ENCODE assay signal across 8 cellular contexts in the genomic region with DNA sequence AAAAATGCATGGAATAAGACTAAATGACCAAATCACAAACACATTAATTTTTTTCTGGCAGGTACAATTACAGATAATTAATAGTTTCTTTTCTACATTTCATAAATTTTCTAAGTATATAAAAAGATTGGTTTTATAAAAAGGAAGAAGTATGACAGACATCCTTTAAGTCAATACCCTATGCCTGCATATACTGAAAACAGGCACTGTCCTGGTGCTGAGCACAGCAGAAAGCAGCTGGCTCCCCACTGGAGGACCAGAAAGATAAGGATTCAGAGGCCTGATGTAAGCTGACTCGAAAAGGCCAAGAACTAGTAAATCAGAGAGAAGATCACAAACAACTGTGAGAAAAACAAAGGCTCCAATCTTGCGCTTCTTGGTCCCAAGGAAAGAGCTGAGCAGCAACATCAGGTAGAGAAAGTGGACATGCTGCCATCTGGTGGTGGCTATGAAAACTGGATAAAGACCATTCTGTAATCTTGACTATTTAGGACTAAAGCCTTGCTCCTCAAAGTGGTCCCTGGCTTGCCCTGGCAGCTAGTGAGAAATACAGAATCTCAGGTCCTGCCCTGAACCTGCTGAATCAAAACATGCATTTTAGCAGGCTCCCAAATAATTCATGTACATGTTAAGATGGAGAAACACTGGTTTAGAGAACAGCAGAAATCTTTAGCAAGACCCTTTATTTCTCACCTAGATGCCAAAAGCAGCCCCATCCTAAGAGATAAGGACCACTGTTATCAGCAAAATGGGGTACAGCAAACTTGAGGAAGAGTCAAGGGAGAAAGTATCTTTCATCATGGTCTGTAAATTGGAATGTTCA.
DNase-seq lines count a peak whose midpoint lies in the region; ATAC-seq lines count a peak whose summit lies in the region.

No MANE protein-coding gene starts in this region.

- H2BK120ac ChIP-seq in mesenchymal stem cell (ENCODE audit: low read depth, low read length): no peak overlapping the region

- H3K18ac ChIP-seq in mesenchymal stem cell (ENCODE audit: low read depth in 1 of 2, low read length in 2 of 2): no peak overlapping the region

- no peak overlapping the region for H2BK5ac ChIP-seq in mesenchymal stem cell (ENCODE audit: low read depth, low read length, poor library complexity, severe bottlenecking)

- peaks cover 0 to 47% of the 10 kb centered on the region in 2 experiments for H3K36me3 ChIP-seq in mesenchymal stem cell (ENCODE audit: control insufficient read depth in 1 of 2, insufficient read depth in 2 of 2, low read depth in 1 of 2, low read length in 2 of 2)

- no peak overlapping the region for H3K4me3 Mint-ChIP-seq in stimulated activated memory B cell treated with anti-CD40 and anti-IgM and Interleukin-4, amounts not matched to agents 10 μg/mL and 1 μg/mL and 100 μg/mL, for 72 hours

- H3K4me1 ChIP-seq in mesenchymal stem cell (ENCODE audit: control insufficient read depth, insufficient read depth, low read depth, low read length): peaks cover 1% of the 10 kb centered on the region

- ATAC-seq in GM19023 (IDR thresholded peaks at IDR 0.05; ENCODE audit: unreplicated experiment): peak; percentile 93
- peak; percentile 89 for ATAC-seq in HG03139 (IDR thresholded peaks at IDR 0.05; ENCODE audit: unreplicated experiment)
- ATAC-seq in stimulated activated memory B cell treated with anti-CD40 and anti-IgM and Interleukin-4, amounts not matched to agents 10 μg/mL and 1 μg/mL and 100 μg/mL, for 72 hours: peak; percentile 79

- no peak overlapping the region for H3K9ac ChIP-seq in mesenchymal stem cell (ENCODE audit: low read length)

- H3K27ac ChIP-seq in mesenchymal stem cell (ENCODE audit: low read length, poor library complexity, severe bottlenecking): no peak overlapping the region

- H3K4me3 ChIP-seq in mesenchymal stem cell (ENCODE audit: insufficient read depth in 1 of 2, low read depth in 1 of 2, low read length in 2 of 2): no peak overlapping the region

- no peak overlapping the region for H3K23ac ChIP-seq in mesenchymal stem cell (ENCODE audit: low read length in 2 of 2)

- H3K9me3 ChIP-seq in mesenchymal stem cell (ENCODE audit: control insufficient read depth, low read length): no peaks in the 10 kb centered on the region

- no peaks in the 10 kb centered on the region for H3K9me3 Mint-ChIP-seq in stimulated activated memory B cell treated with anti-CD40 and anti-IgM and Interleukin-4, amounts not matched to agents 10 μg/mL and 1 μg/mL and 100 μg/mL, for 72 hours

- no peak overlapping the region for H2BK12ac ChIP-seq in mesenchymal stem cell (ENCODE audit: low read length in 2 of 2)

- DNase-seq in CD1c-positive myeloid dendritic cell (ENCODE audit: extremely low spot score): peak; percentile 68
- DNase-seq in NCI-H446 treated with DMSO at 0.1 percent for 48 hours (lab: John Stamatoyannopoulos, UW): peak; percentile 3
- DNase-seq in activated CD4-positive, alpha-beta T cell treated with anti-CD3 and anti-CD28 coated beads, Interleukin-2, amount 50 U/mL, for 1 hour: peak; percentile 41
- DNase-seq in effector CD8-positive, alpha-beta T cell (lab: John Stamatoyannopoulos, UW): peak; percentile 13
- DNase-seq in mesenchymal stem cell: peak; percentile 71

- no peaks in the 10 kb centered on the region for H3K27me3 ChIP-seq in mesenchymal stem cell (ENCODE audit: control insufficient read depth in 1 of 2, insufficient read depth in 1 of 2, low read length in 2 of 2)

- no peak overlapping the region for H2AK5ac ChIP-seq in mesenchymal stem cell (ENCODE audit: low read length, severe bottlenecking)

- H2BK15ac ChIP-seq in mesenchymal stem cell (ENCODE audit: low read depth, poor library complexity, severe bottlenecking): no peak overlapping the region

- H2AFZ ChIP-seq in mesenchymal stem cell (ENCODE audit: low read depth, low read length): no peak overlapping the region

- no peak overlapping the region for H3K27ac Mint-ChIP-seq in stimulated activated memory B cell treated with anti-CD40 and anti-IgM and Interleukin-4, amounts not matched to agents 10 μg/mL and 1 μg/mL and 100 μg/mL, for 72 hours

- 19% methylated on average over 2 of the region's 2 CpGs for WGBS in mesenchymal stem cell

- H3K36me3 Mint-ChIP-seq in stimulated activated memory B cell treated with anti-CD40 and anti-IgM and Interleukin-4, amounts not matched to agents 10 μg/mL and 1 μg/mL and 100 μg/mL, for 72 hours: peaks cover 39% of the 10 kb centered on the region

- H3K4me2 ChIP-seq in mesenchymal stem cell (ENCODE audit: low read length, poor library complexity, severe bottlenecking): no peak overlapping the region

- no peak overlapping the region for H4K91ac ChIP-seq in mesenchymal stem cell (ENCODE audit: low read length)

- H3K4me1 Mint-ChIP-seq in stimulated activated memory B cell treated with anti-CD40 and anti-IgM and Interleukin-4, amounts not matched to agents 10 μg/mL and 1 μg/mL and 100 μg/mL, for 72 hours: peaks cover 37% of the 10 kb centered on the region

- no peak overlapping the region for H4K8ac ChIP-seq in mesenchymal stem cell (ENCODE audit: low read length)

- no peaks in the 10 kb centered on the region for H3K27me3 Mint-ChIP-seq in stimulated activated memory B cell treated with anti-CD40 and anti-IgM and Interleukin-4, amounts not matched to agents 10 μg/mL and 1 μg/mL and 100 μg/mL, for 72 hours

- no peak overlapping the region for H3K14ac ChIP-seq in mesenchymal stem cell (ENCODE audit: low read length in 2 of 2)

- no peak overlapping the region for H3K4ac ChIP-seq in mesenchymal stem cell (ENCODE audit: low read depth in 1 of 2, low read length in 2 of 2)

- no peaks in the 10 kb centered on the region for H3K79me1 ChIP-seq in mesenchymal stem cell (replicated peaks; ENCODE audit: low read length, poor library complexity, severe bottlenecking)

Comparison
In these comparisons a context has a peak if more than half of its experiments do, and no peak if none do; other contexts are left out.
1. DNase-seq: peak in every context shown above with its lines; median percentile 71 in mesenchymal stem cell; 68 in CD1c-positive myeloid dendritic cell; 41 in activated CD4-positive, alpha-beta T cell treated with anti-CD3 and anti-CD28 coated beads, Interleukin-2, amount 50 U/mL, for 1 hour; 13 in effector CD8-positive, alpha-beta T cell; 3 in NCI-H446 treated with DMSO at 0.1 percent for 48 hours.